In the genomic region with DNA sequence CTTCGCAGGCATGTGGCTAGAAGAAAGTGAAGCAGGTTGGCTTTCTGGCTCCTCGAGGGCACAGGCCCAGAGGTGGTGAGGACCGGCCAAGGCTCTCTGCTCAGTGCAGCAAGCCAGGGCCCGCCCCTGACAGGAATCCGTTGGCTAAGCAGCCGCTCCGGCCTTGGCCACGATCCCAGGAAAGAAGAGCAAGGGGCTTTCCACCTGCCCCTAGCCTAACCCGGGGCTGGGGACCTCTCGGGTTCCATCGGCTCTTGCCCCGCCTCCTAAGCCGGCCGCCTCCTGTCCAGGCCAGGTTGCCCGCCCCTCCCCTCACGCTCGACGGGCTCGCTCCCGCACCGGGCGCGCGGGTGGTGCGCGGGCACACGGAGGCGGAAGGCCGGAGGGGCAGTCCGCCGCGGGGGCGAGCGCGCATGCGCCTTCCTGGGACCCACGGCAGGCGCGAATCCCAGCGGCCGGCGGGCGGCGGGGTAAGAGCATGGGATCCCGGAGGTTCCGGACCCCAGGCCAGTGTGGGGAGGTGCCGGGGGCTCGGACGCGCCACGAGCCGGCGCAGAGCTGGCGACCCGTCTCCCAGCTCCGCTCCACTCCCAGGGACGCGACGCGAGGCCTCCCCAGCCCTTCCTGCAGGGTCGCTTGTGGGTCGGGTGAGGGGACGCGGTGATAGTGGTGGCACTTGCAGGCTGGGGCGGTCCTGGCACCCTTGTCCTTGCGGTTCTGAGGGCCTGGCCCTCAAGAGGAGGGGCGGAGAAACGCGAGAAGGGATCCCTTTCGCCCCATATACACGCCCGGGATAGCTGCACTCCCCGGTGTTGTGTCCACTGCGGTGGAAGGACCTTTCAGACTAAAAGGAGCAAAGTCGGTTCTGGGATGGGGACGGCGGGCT, we compare ENCODE assay signal across 1 cellular context.
TF ChIP-seq lines count a peak whose summit lies in the region.

Gene ALG6 (plus strand): TSS at position 410 of the 886 bp plus-strand sequence. CDS start 3,351 bp downstream, outside the sequence.

TF ChIP-seq in HepG2, 621 proteins besides CTCF, POLR2A, EP300 and RAD21 (continued from another document and continues in another):
- TF ChIP-seq ZBTB33 (CRISPR knock-in tag; IDR thresholded peaks at IDR 0.05) (0 out of 2 replicates have a peak, but pooled peaks have one; percentile 7), HES4 (CRISPR knock-in tag; IDR thresholded peaks at IDR 0.05; ENCODE audit: borderline replicate concordance) (peak; percentile 96; the same call in 1 of the 2 replicates), RFX1 (IDR thresholded peaks at IDR 0.05) (no peak), ZNF629 (CRISPR knock-in tag; conservative IDR thresholded peaks at IDR 0.05) (peak; percentile 35; the same call in 1 of the 2 replicates), ZNF782 (CRISPR knock-in tag; IDR thresholded peaks at IDR 0.05; ENCODE audit: borderline replicate concordance) (0 out of 2 replicates have a peak, but pooled peaks have one; percentile 46), MED8 (CRISPR knock-in tag; IDR thresholded peaks at IDR 0.05; ENCODE audit: insufficient replicate concordance) (no peak), ZNF572 (CRISPR knock-in tag; IDR thresholded peaks at IDR 0.05) (no peak), ZFYVE20 (CRISPR knock-in tag; IDR thresholded peaks at IDR 0.05; ENCODE audit: borderline replicate concordance, low read depth) (peak; percentile 77; the same call in 1 of the 2 replicates), ZNF562 (CRISPR knock-in tag; IDR thresholded peaks at IDR 0.05; ENCODE audit: borderline replicate concordance) (no peak), IRF2 (CRISPR knock-in tag; IDR thresholded peaks at IDR 0.05) (no peak), KLF6 (CRISPR knock-in tag; IDR thresholded peaks at IDR 0.05) (peak; percentile 31; the same call in 1 of the 2 replicates), KMT2B (CRISPR knock-in tag; IDR thresholded peaks at IDR 0.05) (no peak; the same call in none of the 2 replicates), TCF12 (IDR thresholded peaks at IDR 0.05) (no peak), TCF12 (CRISPR knock-in tag; IDR thresholded peaks at IDR 0.05) (peak; percentile 56; the same call in 1 of the 2 replicates), MIER3 (CRISPR knock-in tag; IDR thresholded peaks at IDR 0.05; ENCODE audit: borderline replicate concordance) (peak; percentile 39; the same call in 1 of the 2 replicates), ZNF460 (CRISPR knock-in tag; IDR thresholded peaks at IDR 0.05; ENCODE audit: borderline replicate concordance) (no peak), ZNF383 (CRISPR knock-in tag; IDR thresholded peaks at IDR 0.05; ENCODE audit: borderline replicate concordance) (no peak), PHF21A (CRISPR knock-in tag; IDR thresholded peaks at IDR 0.05) (no peak), YEATS4 (CRISPR knock-in tag; IDR thresholded peaks at IDR 0.05; ENCODE audit: borderline replicate concordance) (peak; percentile 85; the same call in 1 of the 2 replicates), ARNTL (CRISPR knock-in tag; IDR thresholded peaks at IDR 0.05) (no peak), ZNF841 (CRISPR knock-in tag; IDR thresholded peaks at IDR 0.05; ENCODE audit: borderline replicate concordance) (no peak), ZNF703 (CRISPR knock-in tag; IDR thresholded peaks at IDR 0.05; ENCODE audit: borderline replicate concordance) (no peak; the same call in 1 of the 2 replicates), DPF2 (CRISPR knock-in tag; IDR thresholded peaks at IDR 0.05; ENCODE audit: borderline replicate concordance, low read depth) (no peak), ZNF431 (CRISPR knock-in tag; IDR thresholded peaks at IDR 0.05; ENCODE audit: borderline replicate concordance, low read depth) (no peak), MZF1 (CRISPR knock-in tag; IDR thresholded peaks at IDR 0.05; ENCODE audit: borderline replicate concordance) (no peak), MTF1 (CRISPR knock-in tag; IDR thresholded peaks at IDR 0.05) (no peak), ZBTB3 (CRISPR knock-in tag; IDR thresholded peaks at IDR 0.05; ENCODE audit: borderline replicate concordance, low read depth) (0 out of 2 replicates have a peak, but pooled peaks have one; percentile 2), KLF15 (CRISPR knock-in tag; IDR thresholded peaks at IDR 0.05; ENCODE audit: borderline replicate concordance) (no peak), JUND (CRISPR knock-in tag; IDR thresholded peaks at IDR 0.05) (no peak), ZFP82 (CRISPR knock-in tag; IDR thresholded peaks at IDR 0.05; ENCODE audit: borderline replicate concordance) (peak; percentile 80; the same call in 1 of the 2 replicates), NFKBIZ (CRISPR knock-in tag; IDR thresholded peaks at IDR 0.05) (no peak), FUBP1 (CRISPR knock-in tag; IDR thresholded peaks at IDR 0.05; ENCODE audit: borderline replicate concordance) (no peak), ZNF839 (CRISPR knock-in tag; IDR thresholded peaks at IDR 0.05; ENCODE audit: borderline replicate concordance) (no peak), HNRNPK (IDR thresholded peaks at IDR 0.05; ENCODE audit: low read depth, low read length, poor library complexity, severe bottlenecking) (no peak)
- TF ChIP-seq, protein P1, sequence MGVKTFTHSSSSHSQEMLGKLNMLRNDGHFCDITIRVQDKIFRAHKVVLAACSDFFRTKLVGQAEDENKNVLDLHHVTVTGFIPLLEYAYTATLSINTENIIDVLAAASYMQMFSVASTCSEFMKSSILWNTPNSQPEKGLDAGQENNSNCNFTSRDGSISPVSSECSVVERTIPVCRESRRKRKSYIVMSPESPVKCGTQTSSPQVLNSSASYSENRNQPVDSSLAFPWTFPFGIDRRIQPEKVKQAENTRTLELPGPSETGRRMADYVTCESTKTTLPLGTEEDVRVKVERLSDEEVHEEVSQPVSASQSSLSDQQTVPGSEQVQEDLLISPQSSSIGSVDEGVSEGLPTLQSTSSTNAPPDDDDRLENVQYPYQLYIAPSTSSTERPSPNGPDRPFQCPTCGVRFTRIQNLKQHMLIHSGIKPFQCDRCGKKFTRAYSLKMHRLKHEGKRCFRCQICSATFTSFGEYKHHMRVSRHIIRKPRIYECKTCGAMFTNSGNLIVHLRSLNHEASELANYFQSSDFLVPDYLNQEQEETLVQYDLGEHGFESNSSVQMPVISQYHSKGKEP (CRISPR knock-in tag; IDR thresholded peaks at IDR 0.05): no peak
- TF ChIP-seq, protein P2, sequence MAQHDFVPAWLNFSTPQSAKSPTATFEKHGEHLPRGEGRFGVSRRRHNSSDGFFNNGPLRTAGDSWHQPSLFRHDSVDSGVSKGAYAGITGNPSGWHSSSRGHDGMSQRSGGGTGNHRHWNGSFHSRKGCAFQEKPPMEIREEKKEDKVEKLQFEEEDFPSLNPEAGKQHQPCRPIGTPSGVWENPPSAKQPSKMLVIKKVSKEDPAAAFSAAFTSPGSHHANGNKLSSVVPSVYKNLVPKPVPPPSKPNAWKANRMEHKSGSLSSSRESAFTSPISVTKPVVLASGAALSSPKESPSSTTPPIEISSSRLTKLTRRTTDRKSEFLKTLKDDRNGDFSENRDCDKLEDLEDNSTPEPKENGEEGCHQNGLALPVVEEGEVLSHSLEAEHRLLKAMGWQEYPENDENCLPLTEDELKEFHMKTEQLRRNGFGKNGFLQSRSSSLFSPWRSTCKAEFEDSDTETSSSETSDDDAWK (CRISPR knock-in tag; IDR thresholded peaks at IDR 0.05): no peak
- TF ChIP-seq, protein P3, sequence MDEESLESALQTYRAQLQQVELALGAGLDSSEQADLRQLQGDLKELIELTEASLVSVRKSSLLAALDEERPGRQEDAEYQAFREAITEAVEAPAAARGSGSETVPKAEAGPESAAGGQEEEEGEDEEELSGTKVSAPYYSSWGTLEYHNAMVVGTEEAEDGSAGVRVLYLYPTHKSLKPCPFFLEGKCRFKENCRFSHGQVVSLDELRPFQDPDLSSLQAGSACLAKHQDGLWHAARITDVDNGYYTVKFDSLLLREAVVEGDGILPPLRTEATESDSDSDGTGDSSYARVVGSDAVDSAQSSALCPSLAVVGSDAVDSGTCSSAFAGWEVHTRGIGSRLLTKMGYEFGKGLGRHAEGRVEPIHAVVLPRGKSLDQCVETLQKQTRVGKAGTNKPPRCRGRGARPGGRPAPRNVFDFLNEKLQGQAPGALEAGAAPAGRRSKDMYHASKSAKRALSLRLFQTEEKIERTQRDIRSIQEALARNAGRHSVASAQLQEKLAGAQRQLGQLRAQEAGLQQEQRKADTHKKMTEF (CRISPR knock-in tag; IDR thresholded peaks at IDR 0.05): peak; percentile 80; the same call in 1 of the 2 replicates
- TF ChIP-seq, protein P4, sequence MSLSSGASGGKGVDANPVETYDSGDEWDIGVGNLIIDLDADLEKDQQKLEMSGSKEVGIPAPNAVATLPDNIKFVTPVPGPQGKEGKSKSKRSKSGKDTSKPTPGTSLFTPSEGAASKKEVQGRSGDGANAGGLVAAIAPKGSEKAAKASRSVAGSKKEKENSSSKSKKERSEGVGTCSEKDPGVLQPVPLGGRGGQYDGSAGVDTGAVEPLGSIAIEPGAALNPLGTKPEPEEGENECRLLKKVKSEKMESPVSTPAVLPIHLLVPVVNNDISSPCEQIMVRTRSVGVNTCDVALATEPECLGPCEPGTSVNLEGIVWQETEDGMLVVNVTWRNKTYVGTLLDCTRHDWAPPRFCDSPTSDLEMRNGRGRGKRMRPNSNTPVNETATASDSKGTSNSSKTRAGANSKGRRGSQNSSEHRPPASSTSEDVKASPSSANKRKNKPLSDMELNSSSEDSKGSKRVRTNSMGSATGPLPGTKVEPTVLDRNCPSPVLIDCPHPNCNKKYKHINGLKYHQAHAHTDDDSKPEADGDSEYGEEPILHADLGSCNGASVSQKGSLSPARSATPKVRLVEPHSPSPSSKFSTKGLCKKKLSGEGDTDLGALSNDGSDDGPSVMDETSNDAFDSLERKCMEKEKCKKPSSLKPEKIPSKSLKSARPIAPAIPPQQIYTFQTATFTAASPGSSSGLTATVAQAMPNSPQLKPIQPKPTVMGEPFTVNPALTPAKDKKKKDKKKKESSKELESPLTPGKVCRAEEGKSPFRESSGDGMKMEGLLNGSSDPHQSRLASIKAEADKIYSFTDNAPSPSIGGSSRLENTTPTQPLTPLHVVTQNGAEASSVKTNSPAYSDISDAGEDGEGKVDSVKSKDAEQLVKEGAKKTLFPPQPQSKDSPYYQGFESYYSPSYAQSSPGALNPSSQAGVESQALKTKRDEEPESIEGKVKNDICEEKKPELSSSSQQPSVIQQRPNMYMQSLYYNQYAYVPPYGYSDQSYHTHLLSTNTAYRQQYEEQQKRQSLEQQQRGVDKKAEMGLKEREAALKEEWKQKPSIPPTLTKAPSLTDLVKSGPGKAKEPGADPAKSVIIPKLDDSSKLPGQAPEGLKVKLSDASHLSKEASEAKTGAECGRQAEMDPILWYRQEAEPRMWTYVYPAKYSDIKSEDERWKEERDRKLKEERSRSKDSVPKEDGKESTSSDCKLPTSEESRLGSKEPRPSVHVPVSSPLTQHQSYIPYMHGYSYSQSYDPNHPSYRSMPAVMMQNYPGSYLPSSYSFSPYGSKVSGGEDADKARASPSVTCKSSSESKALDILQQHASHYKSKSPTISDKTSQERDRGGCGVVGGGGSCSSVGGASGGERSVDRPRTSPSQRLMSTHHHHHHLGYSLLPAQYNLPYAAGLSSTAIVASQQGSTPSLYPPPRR (CRISPR knock-in tag; IDR thresholded peaks at IDR 0.05; ENCODE audit: borderline replicate concordance): no peak
- TF ChIP-seq, protein P5, sequence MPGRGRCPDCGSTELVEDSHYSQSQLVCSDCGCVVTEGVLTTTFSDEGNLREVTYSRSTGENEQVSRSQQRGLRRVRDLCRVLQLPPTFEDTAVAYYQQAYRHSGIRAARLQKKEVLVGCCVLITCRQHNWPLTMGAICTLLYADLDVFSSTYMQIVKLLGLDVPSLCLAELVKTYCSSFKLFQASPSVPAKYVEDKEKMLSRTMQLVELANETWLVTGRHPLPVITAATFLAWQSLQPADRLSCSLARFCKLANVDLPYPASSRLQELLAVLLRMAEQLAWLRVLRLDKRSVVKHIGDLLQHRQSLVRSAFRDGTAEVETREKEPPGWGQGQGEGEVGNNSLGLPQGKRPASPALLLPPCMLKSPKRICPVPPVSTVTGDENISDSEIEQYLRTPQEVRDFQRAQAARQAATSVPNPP (CRISPR knock-in tag; IDR thresholded peaks at IDR 0.05): peak; percentile 58; the same call in 1 of the 2 replicates
- TF ChIP-seq, protein P6, sequence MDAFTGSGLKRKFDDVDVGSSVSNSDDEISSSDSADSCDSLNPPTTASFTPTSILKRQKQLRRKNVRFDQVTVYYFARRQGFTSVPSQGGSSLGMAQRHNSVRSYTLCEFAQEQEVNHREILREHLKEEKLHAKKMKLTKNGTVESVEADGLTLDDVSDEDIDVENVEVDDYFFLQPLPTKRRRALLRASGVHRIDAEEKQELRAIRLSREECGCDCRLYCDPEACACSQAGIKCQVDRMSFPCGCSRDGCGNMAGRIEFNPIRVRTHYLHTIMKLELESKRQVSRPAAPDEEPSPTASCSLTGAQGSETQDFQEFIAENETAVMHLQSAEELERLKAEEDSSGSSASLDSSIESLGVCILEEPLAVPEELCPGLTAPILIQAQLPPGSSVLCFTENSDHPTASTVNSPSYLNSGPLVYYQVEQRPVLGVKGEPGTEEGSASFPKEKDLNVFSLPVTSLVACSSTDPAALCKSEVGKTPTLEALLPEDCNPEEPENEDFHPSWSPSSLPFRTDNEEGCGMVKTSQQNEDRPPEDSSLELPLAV (CRISPR knock-in tag; conservative IDR thresholded peaks at IDR 0.05; ENCODE audit: low read depth): no peak
